ENCODE assay signal across 17 cellular contexts in the genomic region with DNA sequence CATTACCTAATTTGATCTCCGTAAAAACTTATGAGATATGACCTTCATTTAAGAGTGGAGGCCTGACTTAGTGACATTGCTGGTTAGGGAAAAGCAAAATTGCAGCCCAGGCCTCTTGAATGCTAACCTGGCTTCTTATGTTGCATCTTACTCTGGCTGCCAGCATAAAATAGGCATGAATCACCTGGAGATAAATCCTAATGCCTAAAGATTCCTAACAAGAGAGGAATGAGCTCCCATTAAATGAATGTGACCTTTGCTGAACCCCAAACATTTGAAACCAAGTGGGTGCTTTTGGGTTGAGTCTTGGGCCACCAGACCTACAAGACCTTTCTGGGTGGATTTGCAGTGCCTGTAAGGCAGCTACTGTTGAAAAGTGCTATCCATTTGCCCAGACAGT.
DNase-seq lines count a peak whose midpoint lies in the region; ATAC-seq and TF ChIP-seq lines count a peak whose summit lies in the region.
"Had no signal": no experiment of that assay in that cellular context is flagged by ENCODE, and none has a peak within 500 bp of the region (broad histone marks: within the 10 kb centered on the region; RNA-seq: fewer than 3 reads in every experiment).

No MANE protein-coding gene starts in this region.

- H3K27me3 ChIP-seq in ACC112 (ENCODE audit: insufficient read depth, low read length) (no peaks in the 10 kb centered on the region), IMR-90 (ENCODE audit: control insufficient read depth, insufficient read depth, low read length) (no peaks in the 10 kb centered on the region), foreskin keratinocyte (no peaks in the 10 kb centered on the region)
- H3K27me3 ChIP-seq: BLaER1 treated with 17β-estradiol and CSF1 and Interleukin-3, amounts not matched to agents 10 nM and 100 nM had no signal

- no peak overlapping the region for H2BK20ac ChIP-seq in IMR-90 (ENCODE audit: low read depth, low read length)

- H3K9me3 ChIP-seq in IMR-90 (ENCODE audit: control insufficient read depth, insufficient read depth, low read length), result no peaks in the 10 kb centered on the region
- H3K9me3 ChIP-seq: BLaER1 treated with 17β-estradiol and CSF1 and Interleukin-3, amounts not matched to agents 10 nM and 100 nM had no signal

- no peak overlapping the region for H4K8ac ChIP-seq in IMR-90 (ENCODE audit: low read depth in 2 of 2, low read length in 2 of 2)

- no peak overlapping the region for H3K4me2 ChIP-seq in IMR-90 (ENCODE audit: low read depth, low read length)
- H3K4me2 ChIP-seq: BLaER1 treated with 17β-estradiol and CSF1 and Interleukin-3, amounts not matched to agents 10 nM and 100 nM had no signal

- no peak overlapping the region for H3K9ac ChIP-seq in IMR-90 (ENCODE audit: low read depth, low read length)
- H3K9ac ChIP-seq: BLaER1 treated with 17β-estradiol and CSF1 and Interleukin-3, amounts not matched to agents 10 nM and 100 nM had no signal

- H3K18ac ChIP-seq in IMR-90 (ENCODE audit: low read depth, low read length), result no peak overlapping the region

- H3K4me3 ChIP-seq in ACC112 (ENCODE audit: low read depth, low read length) (no peak overlapping the region), IMR-90 (ENCODE audit: insufficient read depth, low read depth, low read length) (no peak overlapping the region)
- H3K4me3 ChIP-seq: BLaER1 treated with 17β-estradiol and CSF1 and Interleukin-3, amounts not matched to agents 10 nM and 100 nM had no signal

- no peak overlapping the region for H2AK5ac ChIP-seq in IMR-90 (ENCODE audit: low read depth, low read length)

- H3K79me1 ChIP-seq in IMR-90 (ENCODE audit: low read depth in 1 of 2, low read length in 2 of 2), result no peaks in the 10 kb centered on the region

- no peak overlapping the region for H3K56ac ChIP-seq in IMR-90 (ENCODE audit: extremely low read depth, insufficient read depth, low read length)

- no peak overlapping the region for H4K91ac ChIP-seq in IMR-90 (ENCODE audit: insufficient read depth, low read depth, low read length)

- H3K23ac ChIP-seq in IMR-90 (ENCODE audit: low read depth, low read length), result no peak overlapping the region

- H3K79me2 ChIP-seq in ACC112 (ENCODE audit: control insufficient read depth, insufficient read depth, low read length, unreplicated experiment), result no peaks in the 10 kb centered on the region

- intact Hi-C loops in IMR-90 (cut with micrococcal nuclease), result no loop called here

- no CpG with 5 or more reads among the region's 1 CpG for WGBS in IMR-90 (ENCODE audit: extremely low coverage in 2 of 2, insufficient read length in 1 of 2), 2 experiments

- CTCF ChIA-PET in IMR-90 (lab: Yijun Ruan, JAX), result no interaction called here

- H3K14ac ChIP-seq in IMR-90 (replicated peaks; ENCODE audit: low read depth, low read length), result no peak overlapping the region

- TF ChIP-seq CTCF in IMR-90 (conservative IDR thresholded peaks at IDR 0.05; ENCODE audit: low read depth, low read length) (no peak), VCaP (conservative IDR thresholded peaks at IDR 0.05) (no peak), foreskin keratinocyte (conservative IDR thresholded peaks at IDR 0.05) (no peak), GM10266 (IDR thresholded peaks at IDR 0.05; ENCODE audit: control insufficient read depth, insufficient read depth, low read depth, missing control alignments) (no peak)

- peak; percentile 4 for DNase-seq in IMR-90
- peak; percentile 15 to 44 for DNase-seq in foreskin keratinocyte
- DNase-seq in SKM-1 (lab: John Stamatoyannopoulos, UW; ENCODE audit: unreplicated experiment), result no peak
- DNase-seq in GM10266 (ENCODE audit: extremely low spot score), result no peak
- DNase-seq in NCI-H1048 (lab: John Stamatoyannopoulos, UW), result no peak
- DNase-seq: DND-41, HFFc6, MV-4-11, NCI-H1417 treated with DMSO at 0.1 percent for 48 hours, NCI-H1930, NCI-H774, SHP77 treated with DMSO at 0.1 percent for 48 hours had no signal

- POLR2A ChIA-PET in IMR-90 (lab: Charles Lee; ENCODE audit: unreplicated experiment), result no interaction called here

- no peak overlapping the region for H2BK120ac ChIP-seq in IMR-90 (ENCODE audit: low read depth, low read length)

- H3K4me1 ChIP-seq in ACC112 (ENCODE audit: control insufficient read depth, insufficient read depth, low read length, unreplicated experiment) (peaks cover 5% of the 10 kb centered on the region), IMR-90 (ENCODE audit: control insufficient read depth, insufficient read depth, low read length) (no peaks in the 10 kb centered on the region), foreskin keratinocyte (peaks cover 11% of the 10 kb centered on the region)

- H2AFZ ChIP-seq in ACC112 (ENCODE audit: low read length, unreplicated experiment) (peak overlapping the region; percentile 25), IMR-90 (replicated peaks; ENCODE audit: low read length, poor library complexity) (no peak overlapping the region)

- TF ChIP-seq RAD21 in IMR-90 (IDR thresholded peaks at IDR 0.05; ENCODE audit: low read length), result no peak

- no peaks in the 10 kb centered on the region for H3K9me1 ChIP-seq in IMR-90 (ENCODE audit: insufficient read depth, low read length)

- dilution Hi-C loops in IMR-90 (cut with HindIII; ENCODE audit: low sequenced_read_pairs, unreplicated experiment), result no loop called here

- H3K4ac ChIP-seq in IMR-90 (ENCODE audit: low read depth, low read length), result no peak overlapping the region

- no peak overlapping the region for H3K27ac ChIP-seq in ACC112 (ENCODE audit: low read depth, low read length)
- no peak overlapping the region for H3K27ac ChIP-seq in IMR-90 (ENCODE audit: insufficient read depth, low read length)
- H3K27ac ChIP-seq in VCaP, result peak overlapping the region; percentile 70
- H3K27ac ChIP-seq in foreskin keratinocyte, result no peak overlapping the region
- H3K27ac ChIP-seq: BLaER1 treated with 17β-estradiol and CSF1 and Interleukin-3, amounts not matched to agents 10 nM and 100 nM had no signal

- in situ Hi-C loops in IMR-90 (cut with MboI; ENCODE audit: low sequenced_read_pairs), result no loop called here

- H4K5ac ChIP-seq in IMR-90 (ENCODE audit: low read depth, low read length), result no peak overlapping the region

- TF ChIP-seq POLR2A in IMR-90 (IDR thresholded peaks at IDR 0.05; ENCODE audit: low read depth, low read length), result no peak

- no peak overlapping the region for H2BK15ac ChIP-seq in IMR-90 (ENCODE audit: low read depth, low read length)

- BruUV-seq in IMR-90 (replicated peaks; lab: Mats Ljungman, UMichigan), result no TSS peak

- H3K36me3 ChIP-seq in ACC112 (ENCODE audit: insufficient read depth, low read length), result no peaks in the 10 kb centered on the region
- no peaks in the 10 kb centered on the region for H3K36me3 ChIP-seq in IMR-90 (ENCODE audit: control insufficient read depth, insufficient read depth, low read length)
- H3K36me3 ChIP-seq: BLaER1 treated with 17β-estradiol and CSF1 and Interleukin-3, amounts not matched to agents 10 nM and 100 nM had no signal

- no peak overlapping the region for H2AK9ac ChIP-seq in IMR-90 (replicated peaks; ENCODE audit: low read depth, low read length, poor library complexity)

- no peak overlapping the region for H2BK5ac ChIP-seq in IMR-90 (ENCODE audit: low read depth, low read length, poor library complexity, severe bottlenecking)

- H4K20me1 ChIP-seq in IMR-90 (ENCODE audit: insufficient read depth, low read length), result no peaks in the 10 kb centered on the region
- H4K20me1 ChIP-seq: BLaER1 treated with 17β-estradiol and CSF1 and Interleukin-3, amounts not matched to agents 10 nM and 100 nM had no signal

- ATAC-seq in IMR-90 (ENCODE audit: low read depth) (no peak), foreskin keratinocyte (peak; percentile 54), GM18861 (IDR thresholded peaks at IDR 0.05; ENCODE audit: unreplicated experiment) (no peak)
- ATAC-seq: SK-N-SH treated with all-trans-retinoic acid at 6 μM for 48 hours had no signal

TF ChIP-seq in IMR-90, 13 proteins besides CTCF, POLR2A, EP300 and RAD21:
- TF ChIP-seq SMC3 (IDR thresholded peaks at IDR 0.05; ENCODE audit: low read depth, low read length), result no peak
- TF ChIP-seq FOS (IDR thresholded peaks at IDR 0.05; ENCODE audit: low read depth, low read length), result no peak
- TF ChIP-seq, protein P1, sequence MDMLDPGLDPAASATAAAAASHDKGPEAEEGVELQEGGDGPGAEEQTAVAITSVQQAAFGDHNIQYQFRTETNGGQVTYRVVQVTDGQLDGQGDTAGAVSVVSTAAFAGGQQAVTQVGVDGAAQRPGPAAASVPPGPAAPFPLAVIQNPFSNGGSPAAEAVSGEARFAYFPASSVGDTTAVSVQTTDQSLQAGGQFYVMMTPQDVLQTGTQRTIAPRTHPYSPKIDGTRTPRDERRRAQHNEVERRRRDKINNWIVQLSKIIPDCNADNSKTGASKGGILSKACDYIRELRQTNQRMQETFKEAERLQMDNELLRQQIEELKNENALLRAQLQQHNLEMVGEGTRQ (IDR thresholded peaks at IDR 0.05; ENCODE audit: low read depth, low read length), result no peak
- TF ChIP-seq CEBPB (IDR thresholded peaks at IDR 0.05; ENCODE audit: low read depth, low read length), result no peak
- TF ChIP-seq, protein P2, sequence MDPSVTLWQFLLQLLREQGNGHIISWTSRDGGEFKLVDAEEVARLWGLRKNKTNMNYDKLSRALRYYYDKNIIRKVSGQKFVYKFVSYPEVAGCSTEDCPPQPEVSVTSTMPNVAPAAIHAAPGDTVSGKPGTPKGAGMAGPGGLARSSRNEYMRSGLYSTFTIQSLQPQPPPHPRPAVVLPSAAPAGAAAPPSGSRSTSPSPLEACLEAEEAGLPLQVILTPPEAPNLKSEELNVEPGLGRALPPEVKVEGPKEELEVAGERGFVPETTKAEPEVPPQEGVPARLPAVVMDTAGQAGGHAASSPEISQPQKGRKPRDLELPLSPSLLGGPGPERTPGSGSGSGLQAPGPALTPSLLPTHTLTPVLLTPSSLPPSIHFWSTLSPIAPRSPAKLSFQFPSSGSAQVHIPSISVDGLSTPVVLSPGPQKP (IDR thresholded peaks at IDR 0.05; ENCODE audit: borderline replicate concordance, low read depth, low read length), result no peak
- no peak for TF ChIP-seq RCOR1 (IDR thresholded peaks at IDR 0.05; ENCODE audit: insufficient replicate concordance, low read length)
- TF ChIP-seq MAFK (IDR thresholded peaks at IDR 0.05; ENCODE audit: low read depth, low read length), result no peak
- no peak for TF ChIP-seq RFX5 (IDR thresholded peaks at IDR 0.05; ENCODE audit: low read depth, low read length)
- TF ChIP-seq BHLHE40 (IDR thresholded peaks at IDR 0.05; ENCODE audit: low read depth, low read length), result no peak
- TF ChIP-seq MXI1 (IDR thresholded peaks at IDR 0.05; ENCODE audit: borderline replicate concordance, low read depth, low read length), result no peak
- TF ChIP-seq MAZ (IDR thresholded peaks at IDR 0.05; ENCODE audit: borderline replicate concordance, low read depth, low read length), result no peak
- TF ChIP-seq CHD1 (IDR thresholded peaks at IDR 0.05; ENCODE audit: low read depth, low read length), result no peak
- no peak for TF ChIP-seq NFE2L2 (IDR thresholded peaks at IDR 0.05; ENCODE audit: low read depth, low read length)

Comparison
In these comparisons a context has a peak if more than half of its experiments do, and no peak if none do; other contexts are left out.
1. DNase-seq: peak in IMR-90 (single experiment) and foreskin keratinocyte (2 of 2); none in SKM-1 (single experiment), GM10266 (single experiment) and NCI-H1048 (single experiment).